ENCODE assay signal across 22 cellular contexts in the genomic region with DNA sequence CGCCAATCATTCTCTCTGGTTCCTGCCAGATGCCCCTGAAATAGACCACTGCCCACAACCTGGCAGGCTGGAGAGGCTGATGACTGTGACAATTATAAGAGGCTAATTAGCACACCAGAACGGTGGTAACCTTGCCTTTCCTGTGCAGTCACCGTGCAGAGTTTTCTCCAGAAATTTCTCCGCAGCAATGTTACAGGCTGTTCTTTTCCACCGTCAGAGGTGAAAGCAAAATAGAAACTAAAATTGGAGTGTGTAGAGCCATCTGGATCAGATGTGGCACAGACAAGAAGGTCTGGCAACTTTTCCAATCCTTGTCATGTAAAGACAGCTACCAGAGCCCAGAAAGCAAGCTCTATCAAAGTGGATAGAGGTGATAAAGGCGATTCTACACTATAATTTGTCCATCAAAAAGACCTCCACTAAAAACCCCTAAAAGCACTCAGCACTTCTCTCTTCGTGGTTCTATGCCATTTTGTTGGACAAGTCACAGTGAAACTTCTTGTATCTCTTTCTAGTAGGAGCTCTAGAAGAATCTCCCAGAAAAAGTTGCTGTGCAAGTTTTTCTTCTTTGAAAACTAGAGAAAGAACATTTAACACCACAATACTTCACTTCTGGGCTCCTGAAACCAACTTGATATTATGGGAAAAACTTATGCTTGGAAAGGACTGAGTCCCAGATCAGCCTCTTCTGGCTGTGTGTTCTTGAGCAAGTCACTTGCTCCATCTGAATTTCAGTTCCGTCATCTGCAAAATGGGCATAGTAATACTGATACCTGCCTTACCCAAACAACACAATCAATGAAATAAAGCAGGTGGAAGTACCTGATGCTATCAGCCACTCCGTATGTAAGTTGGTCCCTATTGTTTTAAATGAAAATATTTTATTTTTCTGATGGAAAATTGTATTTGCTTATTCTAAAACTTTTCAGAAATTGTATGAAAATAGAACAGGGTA.
"Had no signal": no experiment of that assay in that cellular context is flagged by ENCODE, and none has a peak within 500 bp of the region (broad histone marks: within the 10 kb centered on the region; RNA-seq: fewer than 3 reads in every experiment).

No MANE protein-coding gene starts in this region.

- H3K4me3 Mint-ChIP-seq: activated CD4-positive, alpha-beta T cell treated with anti-CD3 and anti-CD28 coated beads, Interleukin-2, amount 10 ng/mL, durations not matched to agents 7 days and 5 days; activated naive CD8-positive, alpha-beta T cell; brain; central memory CD8-positive, alpha-beta T cell; endodermal cell; mesothelial cell of epicardium; naive B cell; neural progenitor cell had no signal

- H3K27ac ChIP-seq: heart left ventricle, neural progenitor cell, ovary, right lobe of liver, stomach, tibial artery had no signal

- H2AFZ ChIP-seq: neural progenitor cell had no signal

- H3K27me3 ChIP-seq: heart left ventricle, neural progenitor cell, ovary, right lobe of liver, stomach, tibial artery had no signal

- H3K9ac ChIP-seq: neural progenitor cell had no signal

- ATAC-seq: heart left ventricle, left colon, right lobe of liver had no signal

- H3K36me3 ChIP-seq: heart left ventricle, neural progenitor cell, ovary, right lobe of liver, stomach, tibial artery had no signal

- H3K4me1 Mint-ChIP-seq: activated CD4-positive, alpha-beta T cell treated with anti-CD3 and anti-CD28 coated beads, Interleukin-2, amount 10 ng/mL, durations not matched to agents 7 days and 5 days; brain; central memory CD8-positive, alpha-beta T cell; endodermal cell; mesothelial cell of epicardium; naive B cell had no signal

- H3K4me2 ChIP-seq: neural progenitor cell had no signal

- H3K9me3 ChIP-seq: ovary, right lobe of liver, tibial artery had no signal

- H3K27ac Mint-ChIP-seq: activated CD4-positive, alpha-beta T cell treated with anti-CD3 and anti-CD28 coated beads, Interleukin-2, amount 10 ng/mL, durations not matched to agents 7 days and 5 days; activated naive CD8-positive, alpha-beta T cell; endodermal cell; mesothelial cell of epicardium; naive B cell; neural progenitor cell had no signal

- H3K4me3 ChIP-seq: heart left ventricle, lung, neural progenitor cell, ovary, right lobe of liver, stomach, tibial artery had no signal

- H3K36me3 Mint-ChIP-seq: activated naive CD8-positive, alpha-beta T cell; brain; mesothelial cell of epicardium; naive B cell; neural progenitor cell had no signal

- DNase-seq: activated CD4-positive, alpha-beta T cell treated with anti-CD3 and anti-CD28 coated beads, Interleukin-2, amount 10 ng/mL, durations not matched to agents 7 days and 5 days; activated CD4-positive, CD25-positive, alpha-beta regulatory T cell; activated CD8-positive, alpha-beta memory T cell treated with anti-CD3 and anti-CD28 coated beads for 24 hours; activated gamma-delta T cell treated with Interleukin-2 at 50 U/mL for 16 hours; amygdala; dermis blood vessel endothelial cell; endodermal cell; heart left ventricle; left colon; naive B cell; ovary; right lobe of liver; stomach; tibial artery had no signal

- H3K27me3 Mint-ChIP-seq: activated CD4-positive, alpha-beta T cell treated with anti-CD3 and anti-CD28 coated beads, Interleukin-2, amount 10 ng/mL, durations not matched to agents 7 days and 5 days; activated naive CD8-positive, alpha-beta T cell; central memory CD8-positive, alpha-beta T cell; naive B cell had no signal

- FAIRE-seq: frontal cortex, islet of Langerhans had no signal

- H3K4me1 ChIP-seq: heart left ventricle, neural progenitor cell, right lobe of liver, stomach, tibial artery had no signal
